ENCODE assay signal across 10 cellular contexts in the genomic region with DNA sequence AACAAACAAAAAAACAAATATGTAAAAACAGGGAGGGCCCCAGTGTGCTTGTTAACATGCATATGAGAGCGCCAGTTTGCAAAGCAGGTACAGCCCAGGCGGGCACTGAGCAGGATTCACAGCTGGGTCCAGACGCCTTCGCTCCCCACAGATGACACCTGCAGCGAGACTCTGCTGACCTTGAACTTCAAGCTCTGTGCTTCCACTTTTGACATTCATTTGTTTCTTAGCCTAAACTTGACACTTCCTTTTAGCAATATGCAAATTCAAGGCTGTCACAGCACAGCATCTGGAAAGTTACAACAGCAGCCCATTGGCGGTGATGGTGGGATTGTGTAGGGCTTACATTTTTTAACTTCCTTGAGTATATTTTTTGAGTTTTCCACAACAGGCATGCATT.
DNase-seq lines count a peak whose midpoint lies in the region; ATAC-seq, FAIRE-seq and TF ChIP-seq lines count a peak whose summit lies in the region.
"Had no signal": no experiment of that assay in that cellular context is flagged by ENCODE, and none has a peak within 500 bp of the region (broad histone marks: within the 10 kb centered on the region; RNA-seq: fewer than 3 reads in every experiment).

No MANE protein-coding gene starts in this region.

- no peak for DNase-seq in A549 (ENCODE audit: low read depth in 1 of 2, low spot score in 1 of 2)
- peak; percentile 100 for DNase-seq in NAMALWA (ENCODE audit: low spot score)
- DNase-seq in DMS79 (lab: John Stamatoyannopoulos, UW), result no peak
- no peak for DNase-seq in NCI-H187 treated with DMSO at 0.1 percent for 48 hours (lab: John Stamatoyannopoulos, UW)
- DNase-seq in stimulated activated CD4-positive, alpha-beta T cell treated with anti-CD3 and anti-CD28 coated beads, Interleukin-4, amount 100 ng/mL, for 1 hour, result no peak
- DNase-seq: activated gamma-delta T cell, SJCRH30 had no signal

- no peaks in the 10 kb centered on the region for H3K4me1 Mint-ChIP-seq in activated T-helper 17 cell treated with anti-CD3 and anti-CD28 coated beads, Interleukin-2, amount 50 U/mL, for 72 hours

- no peak for TF ChIP-seq CTCF in A549 (IDR thresholded peaks at IDR 0.05)

- no peaks in the 10 kb centered on the region for H3K27me3 Mint-ChIP-seq in activated T-helper 17 cell treated with anti-CD3 and anti-CD28 coated beads, Interleukin-2, amount 50 U/mL, for 72 hours

- TF ChIP-seq POLR2A in A549 (IDR thresholded peaks at IDR 0.05; ENCODE audit: low read length), result no peak

- H3K36me3 Mint-ChIP-seq in activated T-helper 17 cell treated with anti-CD3 and anti-CD28 coated beads, Interleukin-2, amount 50 U/mL, for 72 hours (ENCODE audit: low read depth), result no peaks in the 10 kb centered on the region

- TF ChIP-seq EP300 in A549 (IDR thresholded peaks at IDR 0.05), result no peak

- ATAC-seq in A549 (no peak), GM19035 (IDR thresholded peaks at IDR 0.05; ENCODE audit: unreplicated experiment) (peak; percentile 77), HG02852 (IDR thresholded peaks at IDR 0.05; ENCODE audit: unreplicated experiment) (peak; percentile 67)
- ATAC-seq in activated T-helper 17 cell treated with anti-CD3 and anti-CD28 coated beads, Interleukin-2, amount 50 U/mL, for 72 hours (replicated peaks), result no peak

- H3K27ac Mint-ChIP-seq in activated T-helper 17 cell treated with anti-CD3 and anti-CD28 coated beads, Interleukin-2, amount 50 U/mL, for 72 hours, result no peak overlapping the region

- CTCF ChIA-PET in A549 (lab: Yijun Ruan, JAX), result interaction anchor here (0.6 to 0.9 kb wide), 3 partner anchors 18 to 187 kb away, joined by 3 read pairs; no protein-coding TSS in a partner anchor

- H3K27ac ChIP-seq in A549, result peak overlapping the region; percentile 61 to 86; a peak in 5 of 6 replicates
- H3K27ac ChIP-seq: SJCRH30 had no signal

- no peaks in the 10 kb centered on the region for H3K9me3 Mint-ChIP-seq in activated T-helper 17 cell treated with anti-CD3 and anti-CD28 coated beads, Interleukin-2, amount 50 U/mL, for 72 hours

- WGBS in A549 (ENCODE audit: missing lambda C conversion rate), result 80% methylated on average over 6 of the region's 6 CpGs

- no peak for FAIRE-seq in A549 (lab: Jason Lieb, UNC)

- H3K4me3 ChIP-seq in A549, result no peak overlapping the region
- H3K4me3 ChIP-seq: SJCRH30 had no signal

- H3K4me1 ChIP-seq in A549, result peaks cover 35% of the 10 kb centered on the region

- no peak overlapping the region for H3K4me2 ChIP-seq in A549

- POLR2A ChIA-PET in A549 (lab: Yijun Ruan, JAX), result no interaction called here

- no peak for TF ChIP-seq RAD21 in A549 (conservative IDR thresholded peaks at IDR 0.05 in 1 of 2, IDR thresholded peaks at IDR 0.05 in 1 of 2)

- H3K4me3 Mint-ChIP-seq in activated T-helper 17 cell treated with anti-CD3 and anti-CD28 coated beads, Interleukin-2, amount 50 U/mL, for 72 hours, result no peak overlapping the region

- H3K9me3 ChIP-seq in A549, result no peaks in the 10 kb centered on the region
- H3K9me3 ChIP-seq: SJCRH30 had no signal

TF ChIP-seq in A549, 52 proteins besides CTCF, POLR2A, EP300 and RAD21:
- TF ChIP-seq TFCP2L1 (CRISPR knock-in tag; IDR thresholded peaks at IDR 0.05), result no peak
- no peak for TF ChIP-seq EHMT2 (IDR thresholded peaks at IDR 0.05; ENCODE audit: low read depth)

Comparison
In these comparisons a context has a peak if more than half of its experiments do, and no peak if none do; other contexts are left out.
1. ATAC-seq: peak in GM19035 (single experiment) and HG02852 (single experiment); none in A549 (0 of 2) and activated T-helper 17 cell treated with anti-CD3 and anti-CD28 coated beads, Interleukin-2, amount 50 U/mL, for 72 hours (single experiment).